19 cellular contexts compared by ENCODE assay signal in genomic region chr16:48963306-48963705, GRCh38.
DNase-seq lines count a peak whose midpoint lies in the region; ATAC-seq, FAIRE-seq and TF ChIP-seq lines count a peak whose summit lies in the region.
"Had no signal": no experiment of that assay in that cellular context is flagged by ENCODE, and none has a peak within 500 bp of the region (broad histone marks: within the 10 kb centered on the region; RNA-seq: fewer than 3 reads in every experiment).

No MANE protein-coding gene starts in this region.

- H3K27me3 Mint-ChIP-seq in astrocyte (ENCODE audit: low read depth, unreplicated experiment) (peaks cover 2% of the 10 kb centered on the region), glutamatergic neuron (ENCODE audit: unreplicated experiment) (peaks cover 2% of the 10 kb centered on the region)

- WGBS in IMR-90 (ENCODE audit: extremely low coverage in 2 of 2, insufficient read length in 1 of 2), 2 experiments, result 0% methylated on average over 1 of the region's 3 CpGs; no CpG with 5 or more reads in 1 of the 2 experiments
- 54 to 57% methylated on average over 3 of the region's 3 CpGs for WGBS in mesodermal cell (ENCODE audit: insufficient coverage in 2 of 2), 2 experiments

- peak overlapping the region; percentile 97 for H3K27ac Mint-ChIP-seq in astrocyte (ENCODE audit: unreplicated experiment)
- H3K27ac Mint-ChIP-seq in glutamatergic neuron (ENCODE audit: unreplicated experiment), result no peak overlapping the region
- H3K27ac Mint-ChIP-seq: naive thymus-derived CD8-positive, alpha-beta T cell had no signal

- peak overlapping the region; percentile 95 for H3K23ac ChIP-seq in IMR-90 (ENCODE audit: low read depth, low read length)

- H3K9me3 ChIP-seq in IMR-90 (ENCODE audit: control insufficient read depth, insufficient read depth, low read length) (no peaks in the 10 kb centered on the region), astrocyte (ENCODE audit: insufficient read depth, low read depth, low read length) (no peaks in the 10 kb centered on the region), mesodermal cell (ENCODE audit: control insufficient read depth, low read length) (no peaks in the 10 kb centered on the region), OCI-LY7 (ENCODE audit: low read length) (no peaks in the 10 kb centered on the region)
- H3K9me3 ChIP-seq: transverse colon had no signal

- no peak overlapping the region for H3K4me3 Mint-ChIP-seq in astrocyte (ENCODE audit: unreplicated experiment)
- no peak overlapping the region for H3K4me3 Mint-ChIP-seq in glutamatergic neuron (ENCODE audit: unreplicated experiment)
- H3K4me3 Mint-ChIP-seq: CD14-positive monocyte; naive thymus-derived CD8-positive, alpha-beta T cell had no signal

- POLR2A ChIA-PET in IMR-90 (lab: Charles Lee; ENCODE audit: unreplicated experiment), result no interaction called here
- POLR2A ChIA-PET in OCI-LY7 (lab: Charles Lee), result interaction anchor here (0.5 kb wide), 1 partner anchor 1205 kb away, joined by 3 read pairs; no protein-coding TSS in a partner anchor

- ATAC-seq in IMR-90 (ENCODE audit: low read depth) (peak; percentile 15; the same call in 1 of the 2 replicates), GM19324 (IDR thresholded peaks at IDR 0.05; ENCODE audit: low FRiP score, unreplicated experiment) (no peak), HG03039 (IDR thresholded peaks at IDR 0.05; ENCODE audit: unreplicated experiment) (no peak)
- ATAC-seq: body of pancreas; naive thymus-derived CD8-positive, alpha-beta T cell had no signal

- no peak for TF ChIP-seq POLR2A in IMR-90 (IDR thresholded peaks at IDR 0.05; ENCODE audit: low read depth, low read length)

- peak overlapping the region; percentile 100 for H2BK20ac ChIP-seq in IMR-90 (ENCODE audit: low read depth, low read length)

- DNase-seq in Caki2 (ENCODE audit: low read depth), result peak; percentile 48
- peak; percentile 53 for DNase-seq in IMR-90
- DNase-seq in astrocyte (ENCODE audit: low read depth), result peak; percentile 67
- no peak for DNase-seq in OCI-LY7 (ENCODE audit: low spot score)
- no peak for DNase-seq in glutamatergic neuron
- DNase-seq: activated CD4-positive, alpha-beta T cell treated with anti-CD3 and anti-CD28 coated beads, Interleukin-2, amount 50 U/mL, for 1 hour; body of pancreas; effector memory CD4-positive, alpha-beta T cell; left cardiac atrium; naive thymus-derived CD8-positive, alpha-beta T cell; NCI-H1105 treated with DMSO at 0.1 percent for 48 hours; NCI-H524 treated with DMSO at 0.1 percent for 48 hours; stimulated activated CD4-positive, alpha-beta T cell treated with anti-CD3 and anti-CD28 coated beads, Interleukin-2, amount 100 ng/mL, for 48 hours; T-helper 9 cell; transverse colon had no signal

- no peaks in the 10 kb centered on the region for H3K9me2 ChIP-seq in OCI-LY7 (ENCODE audit: insufficient read depth, low read length)

- TF ChIP-seq RAD21 in IMR-90 (IDR thresholded peaks at IDR 0.05; ENCODE audit: low read length), result no peak

- peaks cover 27% of the 10 kb centered on the region for H3K4me1 Mint-ChIP-seq in astrocyte (ENCODE audit: low read depth, unreplicated experiment)
- H3K4me1 Mint-ChIP-seq in glutamatergic neuron (ENCODE audit: low read depth, unreplicated experiment), result no peaks in the 10 kb centered on the region
- H3K4me1 Mint-ChIP-seq: CD14-positive monocyte; naive thymus-derived CD8-positive, alpha-beta T cell had no signal

- peak overlapping the region; percentile 90 for H3K14ac ChIP-seq in IMR-90 (replicated peaks; ENCODE audit: low read depth, low read length)

- H4K5ac ChIP-seq in IMR-90 (ENCODE audit: low read depth, low read length), result peak overlapping the region; percentile 83

- BruUV-seq in IMR-90 (replicated peaks; lab: Mats Ljungman, UMichigan) (no TSS peak), OCI-LY7 (replicated peaks; lab: Mats Ljungman, UMichigan) (no TSS peak)

- H3K36me3 ChIP-seq in IMR-90 (ENCODE audit: control insufficient read depth, insufficient read depth, low read length) (no peaks in the 10 kb centered on the region), astrocyte (ENCODE audit: insufficient read depth, low read length) (no peaks in the 10 kb centered on the region), mesodermal cell (ENCODE audit: control insufficient read depth, insufficient read depth, low read length) (no peaks in the 10 kb centered on the region), OCI-LY7 (ENCODE audit: insufficient read depth, low read length) (no peaks in the 10 kb centered on the region)
- H3K36me3 ChIP-seq: transverse colon had no signal

- H3K4ac ChIP-seq in IMR-90 (ENCODE audit: low read depth, low read length), result peak overlapping the region; percentile 99

- H3K79me1 ChIP-seq in IMR-90 (ENCODE audit: low read depth in 1 of 2, low read length in 2 of 2), result no peaks in the 10 kb centered on the region

- H3K9ac ChIP-seq in IMR-90 (ENCODE audit: low read depth, low read length) (no peak overlapping the region), astrocyte (ENCODE audit: low read length) (peak overlapping the region; percentile 28)

- no peak for FAIRE-seq in astrocyte (lab: Jason Lieb, UNC)

- peak overlapping the region; percentile 99 for H4K91ac ChIP-seq in IMR-90 (ENCODE audit: insufficient read depth, low read depth, low read length)

- H2AFZ ChIP-seq in IMR-90 (replicated peaks; ENCODE audit: low read length, poor library complexity) (peak overlapping the region; percentile 59), astrocyte (ENCODE audit: low read depth, low read length) (no peak overlapping the region), OCI-LY7 (ENCODE audit: low read length) (no peak overlapping the region)

- intact Hi-C loops in IMR-90 (cut with micrococcal nuclease) (no loop called here), OCI-LY7 (cut with micrococcal nuclease; ENCODE audit: unreplicated experiment) (no loop called here)

- H3K4me1 ChIP-seq in IMR-90 (ENCODE audit: control insufficient read depth, insufficient read depth, low read length) (peaks cover 38% of the 10 kb centered on the region), astrocyte (ENCODE audit: insufficient read depth, low read length) (peaks cover 29% of the 10 kb centered on the region), mesodermal cell (ENCODE audit: control insufficient read depth, insufficient read depth, low read length, poor library complexity, severe bottlenecking) (peaks cover 25% of the 10 kb centered on the region), OCI-LY7 (ENCODE audit: insufficient read depth, low read length, poor library complexity, severe bottlenecking) (no peaks in the 10 kb centered on the region)
- H3K4me1 ChIP-seq: body of pancreas, transverse colon had no signal

- H2AK9ac ChIP-seq in IMR-90 (replicated peaks; ENCODE audit: low read depth, low read length, poor library complexity), result peak overlapping the region; percentile 75

- peak overlapping the region; percentile 78 for H2AK5ac ChIP-seq in IMR-90 (ENCODE audit: low read depth, low read length)

- H3K18ac ChIP-seq in IMR-90 (ENCODE audit: low read depth, low read length), result peak overlapping the region; percentile 96

- H2BK120ac ChIP-seq in IMR-90 (ENCODE audit: low read depth, low read length), result peak overlapping the region; percentile 98

- H4K8ac ChIP-seq in IMR-90 (ENCODE audit: low read depth in 2 of 2, low read length in 2 of 2), result peak overlapping the region; percentile 55 to 92

- dilution Hi-C loops in IMR-90 (cut with HindIII; ENCODE audit: low sequenced_read_pairs, unreplicated experiment), result no loop called here

- CTCF ChIA-PET in IMR-90 (lab: Yijun Ruan, JAX) (no interaction called here), OCI-LY7 (lab: Charles Lee; ENCODE audit: unreplicated experiment) (no interaction called here)

- TF ChIP-seq CTCF in IMR-90 (conservative IDR thresholded peaks at IDR 0.05; ENCODE audit: low read depth, low read length) (no peak), astrocyte (IDR thresholded peaks at IDR 0.05; ENCODE audit: insufficient read depth, low read depth, low read length) (no peak), OCI-LY7 (conservative IDR thresholded peaks at IDR 0.05; ENCODE audit: low read length) (no peak), glutamatergic neuron (IDR thresholded peaks at IDR 0.05; ENCODE audit: partially characterized antibody, unreplicated experiment) (no peak)

- peak overlapping the region; percentile 99; the same call in 2 of the 3 replicates for H2BK15ac ChIP-seq in IMR-90 (ENCODE audit: low read depth, low read length)

- in situ Hi-C loops in Caki2 (cut with HindIII; ENCODE audit: low pct_unique_long_range_greater_than_20kb, low sequenced_read_pairs) (no loop called here), IMR-90 (cut with MboI; ENCODE audit: low sequenced_read_pairs) (no loop called here)

- H3K79me2 ChIP-seq in astrocyte (ENCODE audit: insufficient read depth, low read length) (no peaks in the 10 kb centered on the region), OCI-LY7 (ENCODE audit: insufficient read depth, low read depth, low read length) (no peaks in the 10 kb centered on the region)

- H3K56ac ChIP-seq in IMR-90 (ENCODE audit: extremely low read depth, insufficient read depth, low read length), result peak overlapping the region; percentile 91; the same call in 1 of the 2 replicates

- H3K27ac ChIP-seq in IMR-90 (ENCODE audit: insufficient read depth, low read length) (peak overlapping the region; percentile 89), astrocyte (ENCODE audit: low read depth, low read length) (peak overlapping the region; percentile 52), mesodermal cell (ENCODE audit: low read depth, low read length, severe bottlenecking) (peak overlapping the region; percentile 59), OCI-LY7 (ENCODE audit: low read depth, low read length, poor library complexity, severe bottlenecking) (no peak overlapping the region)
- H3K27ac ChIP-seq: body of pancreas had no signal

- H3K9me3 Mint-ChIP-seq in astrocyte (ENCODE audit: unreplicated experiment) (no peaks in the 10 kb centered on the region), glutamatergic neuron (ENCODE audit: unreplicated experiment) (peaks cover 4% of the 10 kb centered on the region)

- no peaks in the 10 kb centered on the region for H3K36me3 Mint-ChIP-seq in astrocyte (ENCODE audit: low read depth, unreplicated experiment)
- no peaks in the 10 kb centered on the region for H3K36me3 Mint-ChIP-seq in glutamatergic neuron (ENCODE audit: unreplicated experiment)
- H3K36me3 Mint-ChIP-seq: CD14-positive monocyte; naive thymus-derived CD8-positive, alpha-beta T cell had no signal

- H3K27me3 ChIP-seq in IMR-90 (ENCODE audit: control insufficient read depth, insufficient read depth, low read length), result no peaks in the 10 kb centered on the region
- H3K27me3 ChIP-seq in astrocyte (ENCODE audit: insufficient read depth, low read length), result no peaks in the 10 kb centered on the region
- H3K27me3 ChIP-seq: body of pancreas, transverse colon had no signal

- H3K4me2 ChIP-seq in IMR-90 (ENCODE audit: low read depth, low read length), result peak overlapping the region; percentile 47; the same call in 1 of the 2 replicates
- peak overlapping the region; percentile 55 for H3K4me2 ChIP-seq in astrocyte (ENCODE audit: low read length)
- H3K4me2 ChIP-seq in OCI-LY7 (ENCODE audit: low read length), result no peak overlapping the region

- H3K4me3 ChIP-seq in IMR-90 (ENCODE audit: insufficient read depth, low read depth, low read length) (no peak overlapping the region), astrocyte (ENCODE audit: insufficient read depth, low read depth, low read length) (no peak overlapping the region), mesodermal cell (ENCODE audit: extremely low read depth, insufficient read depth, low read length, poor library complexity, severe bottlenecking) (no peak overlapping the region), OCI-LY7 (ENCODE audit: low read depth, low read length, poor library complexity, severe bottlenecking) (no peak overlapping the region)
- H3K4me3 ChIP-seq: body of pancreas, transverse colon had no signal

- peak overlapping the region; percentile 84 for H2BK5ac ChIP-seq in IMR-90 (ENCODE audit: low read depth, low read length, poor library complexity, severe bottlenecking)

- peaks cover 32% of the 10 kb centered on the region for H3K9me1 ChIP-seq in IMR-90 (ENCODE audit: insufficient read depth, low read length)

- H4K20me1 ChIP-seq in IMR-90 (ENCODE audit: insufficient read depth, low read length), result no peaks in the 10 kb centered on the region
- no peaks in the 10 kb centered on the region for H4K20me1 ChIP-seq in astrocyte (ENCODE audit: insufficient read depth, low read length)
- H4K20me1 ChIP-seq in OCI-LY7 (ENCODE audit: insufficient read depth, low read length), result no peaks in the 10 kb centered on the region

Comparison
In these comparisons a context has a peak if more than half of its experiments do, and no peak if none do; other contexts are left out.
1. DNase-seq: peak in Caki2 (single experiment), IMR-90 (single experiment) and astrocyte (single experiment); none in OCI-LY7 (single experiment) and glutamatergic neuron (single experiment).